Comparison of ENCODE assay signal across 1 cellular context in the genomic region with DNA sequence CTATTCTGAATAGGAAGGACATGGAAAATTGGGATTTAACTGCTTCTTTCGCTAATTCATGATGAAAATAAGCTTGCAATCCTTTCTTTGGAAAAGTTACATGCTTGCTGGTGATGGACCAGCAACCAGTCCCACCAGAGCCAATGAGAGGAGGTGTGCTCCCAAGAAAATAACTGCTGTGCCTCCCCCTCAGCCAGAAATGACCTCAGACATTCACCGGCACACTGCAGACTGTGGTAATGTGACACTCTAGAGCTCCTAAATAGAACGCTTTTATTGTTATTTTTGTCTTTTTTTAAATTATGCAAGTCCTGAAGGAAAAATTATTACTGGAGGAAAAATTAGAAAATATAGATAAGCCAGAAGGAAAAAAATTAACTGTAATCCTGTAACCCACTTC.
TF ChIP-seq lines count a peak whose summit lies in the region.

No MANE protein-coding gene starts in this region.

TF ChIP-seq in GM23338, 12 proteins besides CTCF, POLR2A, EP300 and RAD21 (continued from another document):
- TF ChIP-seq, protein P1, sequence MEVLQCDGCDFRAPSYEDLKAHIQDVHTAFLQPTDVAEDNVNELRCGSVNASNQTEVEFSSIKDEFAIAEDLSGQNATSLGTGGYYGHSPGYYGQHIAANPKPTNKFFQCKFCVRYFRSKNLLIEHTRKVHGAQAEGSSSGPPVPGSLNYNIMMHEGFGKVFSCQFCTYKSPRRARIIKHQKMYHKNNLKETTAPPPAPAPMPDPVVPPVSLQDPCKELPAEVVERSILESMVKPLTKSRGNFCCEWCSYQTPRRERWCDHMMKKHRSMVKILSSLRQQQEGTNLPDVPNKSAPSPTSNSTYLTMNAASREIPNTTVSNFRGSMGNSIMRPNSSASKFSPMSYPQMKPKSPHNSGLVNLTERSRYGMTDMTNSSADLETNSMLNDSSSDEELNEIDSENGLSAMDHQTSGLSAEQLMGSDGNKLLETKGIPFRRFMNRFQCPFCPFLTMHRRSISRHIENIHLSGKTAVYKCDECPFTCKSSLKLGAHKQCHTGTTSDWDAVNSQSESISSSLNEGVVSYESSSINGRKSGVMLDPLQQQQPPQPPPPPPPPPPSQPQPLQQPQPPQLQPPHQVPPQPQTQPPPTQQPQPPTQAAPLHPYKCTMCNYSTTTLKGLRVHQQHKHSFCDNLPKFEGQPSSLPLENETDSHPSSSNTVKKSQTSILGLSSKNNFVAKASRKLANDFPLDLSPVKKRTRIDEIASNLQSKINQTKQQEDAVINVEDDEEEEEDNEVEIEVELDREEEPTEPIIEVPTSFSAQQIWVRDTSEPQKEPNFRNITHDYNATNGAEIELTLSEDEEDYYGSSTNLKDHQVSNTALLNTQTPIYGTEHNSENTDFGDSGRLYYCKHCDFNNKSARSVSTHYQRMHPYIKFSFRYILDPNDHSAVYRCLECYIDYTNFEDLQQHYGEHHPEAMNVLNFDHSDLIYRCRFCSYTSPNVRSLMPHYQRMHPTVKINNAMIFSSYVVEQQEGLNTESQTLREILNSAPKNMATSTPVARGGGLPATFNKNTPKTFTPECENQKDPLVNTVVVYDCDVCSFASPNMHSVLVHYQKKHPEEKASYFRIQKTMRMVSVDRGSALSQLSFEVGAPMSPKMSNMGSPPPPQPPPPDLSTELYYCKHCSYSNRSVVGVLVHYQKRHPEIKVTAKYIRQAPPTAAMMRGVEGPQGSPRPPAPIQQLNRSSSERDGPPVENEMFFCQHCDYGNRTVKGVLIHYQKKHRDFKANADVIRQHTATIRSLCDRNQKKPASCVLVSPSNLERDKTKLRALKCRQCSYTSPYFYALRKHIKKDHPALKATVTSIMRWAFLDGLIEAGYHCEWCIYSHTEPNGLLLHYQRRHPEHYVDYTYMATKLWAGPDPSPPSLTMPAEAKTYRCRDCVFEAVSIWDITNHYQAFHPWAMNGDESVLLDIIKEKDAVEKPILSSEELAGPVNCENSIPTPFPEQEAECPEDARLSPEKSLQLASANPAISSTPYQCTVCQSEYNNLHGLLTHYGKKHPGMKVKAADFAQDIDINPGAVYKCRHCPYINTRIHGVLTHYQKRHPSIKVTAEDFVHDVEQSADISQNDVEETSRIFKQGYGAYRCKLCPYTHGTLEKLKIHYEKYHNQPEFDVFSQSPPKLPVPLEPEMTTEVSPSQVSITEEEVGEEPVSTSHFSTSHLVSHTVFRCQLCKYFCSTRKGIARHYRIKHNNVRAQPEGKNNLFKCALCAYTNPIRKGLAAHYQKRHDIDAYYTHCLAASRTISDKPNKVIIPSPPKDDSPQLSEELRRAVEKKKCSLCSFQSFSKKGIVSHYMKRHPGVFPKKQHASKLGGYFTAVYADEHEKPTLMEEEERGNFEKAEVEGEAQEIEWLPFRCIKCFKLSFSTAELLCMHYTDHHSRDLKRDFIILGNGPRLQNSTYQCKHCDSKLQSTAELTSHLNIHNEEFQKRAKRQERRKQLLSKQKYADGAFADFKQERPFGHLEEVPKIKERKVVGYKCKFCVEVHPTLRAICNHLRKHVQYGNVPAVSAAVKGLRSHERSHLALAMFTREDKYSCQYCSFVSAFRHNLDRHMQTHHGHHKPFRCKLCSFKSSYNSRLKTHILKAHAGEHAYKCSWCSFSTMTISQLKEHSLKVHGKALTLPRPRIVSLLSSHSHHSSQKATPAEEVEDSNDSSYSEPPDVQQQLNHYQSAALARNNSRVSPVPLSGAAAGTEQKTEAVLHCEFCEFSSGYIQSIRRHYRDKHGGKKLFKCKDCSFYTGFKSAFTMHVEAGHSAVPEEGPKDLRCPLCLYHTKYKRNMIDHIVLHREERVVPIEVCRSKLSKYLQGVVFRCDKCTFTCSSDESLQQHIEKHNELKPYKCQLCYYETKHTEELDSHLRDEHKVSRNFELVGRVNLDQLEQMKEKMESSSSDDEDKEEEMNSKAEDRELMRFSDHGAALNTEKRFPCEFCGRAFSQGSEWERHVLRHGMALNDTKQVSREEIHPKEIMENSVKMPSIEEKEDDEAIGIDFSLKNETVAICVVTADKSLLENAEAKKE (CRISPR knock-in tag; IDR thresholded peaks at IDR 0.05) = no peak
- TF ChIP-seq ZNF114 (CRISPR knock-in tag; IDR thresholded peaks at IDR 0.05) (no peak), STAT1 (IDR thresholded peaks at IDR 0.05; ENCODE audit: unreplicated experiment) (no peak), EZH2phosphoT487 (IDR thresholded peaks at IDR 0.05; ENCODE audit: unreplicated experiment) (no peak), ZNF331 (CRISPR knock-in tag; IDR thresholded peaks at IDR 0.05; ENCODE audit: low read depth) (no peak), EZH2 (IDR thresholded peaks at IDR 0.05; ENCODE audit: low read depth, unreplicated experiment) (no peak), JUNB (IDR thresholded peaks at IDR 0.05; ENCODE audit: unreplicated experiment) (no peak), CREB1 (CRISPR knock-in tag; IDR thresholded peaks at IDR 0.05; ENCODE audit: low read depth) (no peak), NANOG (IDR thresholded peaks at IDR 0.05; ENCODE audit: borderline replicate concordance) (no peak)
- TF ChIP-seq, protein P2, sequence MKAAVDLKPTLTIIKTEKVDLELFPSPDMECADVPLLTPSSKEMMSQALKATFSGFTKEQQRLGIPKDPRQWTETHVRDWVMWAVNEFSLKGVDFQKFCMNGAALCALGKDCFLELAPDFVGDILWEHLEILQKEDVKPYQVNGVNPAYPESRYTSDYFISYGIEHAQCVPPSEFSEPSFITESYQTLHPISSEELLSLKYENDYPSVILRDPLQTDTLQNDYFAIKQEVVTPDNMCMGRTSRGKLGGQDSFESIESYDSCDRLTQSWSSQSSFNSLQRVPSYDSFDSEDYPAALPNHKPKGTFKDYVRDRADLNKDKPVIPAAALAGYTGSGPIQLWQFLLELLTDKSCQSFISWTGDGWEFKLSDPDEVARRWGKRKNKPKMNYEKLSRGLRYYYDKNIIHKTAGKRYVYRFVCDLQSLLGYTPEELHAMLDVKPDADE (IDR thresholded peaks at IDR 0.05) = no peak
- TF ChIP-seq, protein P3, sequence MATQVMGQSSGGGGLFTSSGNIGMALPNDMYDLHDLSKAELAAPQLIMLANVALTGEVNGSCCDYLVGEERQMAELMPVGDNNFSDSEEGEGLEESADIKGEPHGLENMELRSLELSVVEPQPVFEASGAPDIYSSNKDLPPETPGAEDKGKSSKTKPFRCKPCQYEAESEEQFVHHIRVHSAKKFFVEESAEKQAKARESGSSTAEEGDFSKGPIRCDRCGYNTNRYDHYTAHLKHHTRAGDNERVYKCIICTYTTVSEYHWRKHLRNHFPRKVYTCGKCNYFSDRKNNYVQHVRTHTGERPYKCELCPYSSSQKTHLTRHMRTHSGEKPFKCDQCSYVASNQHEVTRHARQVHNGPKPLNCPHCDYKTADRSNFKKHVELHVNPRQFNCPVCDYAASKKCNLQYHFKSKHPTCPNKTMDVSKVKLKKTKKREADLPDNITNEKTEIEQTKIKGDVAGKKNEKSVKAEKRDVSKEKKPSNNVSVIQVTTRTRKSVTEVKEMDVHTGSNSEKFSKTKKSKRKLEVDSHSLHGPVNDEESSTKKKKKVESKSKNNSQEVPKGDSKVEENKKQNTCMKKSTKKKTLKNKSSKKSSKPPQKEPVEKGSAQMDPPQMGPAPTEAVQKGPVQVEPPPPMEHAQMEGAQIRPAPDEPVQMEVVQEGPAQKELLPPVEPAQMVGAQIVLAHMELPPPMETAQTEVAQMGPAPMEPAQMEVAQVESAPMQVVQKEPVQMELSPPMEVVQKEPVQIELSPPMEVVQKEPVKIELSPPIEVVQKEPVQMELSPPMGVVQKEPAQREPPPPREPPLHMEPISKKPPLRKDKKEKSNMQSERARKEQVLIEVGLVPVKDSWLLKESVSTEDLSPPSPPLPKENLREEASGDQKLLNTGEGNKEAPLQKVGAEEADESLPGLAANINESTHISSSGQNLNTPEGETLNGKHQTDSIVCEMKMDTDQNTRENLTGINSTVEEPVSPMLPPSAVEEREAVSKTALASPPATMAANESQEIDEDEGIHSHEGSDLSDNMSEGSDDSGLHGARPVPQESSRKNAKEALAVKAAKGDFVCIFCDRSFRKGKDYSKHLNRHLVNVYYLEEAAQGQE (IDR thresholded peaks at IDR 0.05; ENCODE audit: unreplicated experiment) = no peak
